In the genomic region with DNA sequence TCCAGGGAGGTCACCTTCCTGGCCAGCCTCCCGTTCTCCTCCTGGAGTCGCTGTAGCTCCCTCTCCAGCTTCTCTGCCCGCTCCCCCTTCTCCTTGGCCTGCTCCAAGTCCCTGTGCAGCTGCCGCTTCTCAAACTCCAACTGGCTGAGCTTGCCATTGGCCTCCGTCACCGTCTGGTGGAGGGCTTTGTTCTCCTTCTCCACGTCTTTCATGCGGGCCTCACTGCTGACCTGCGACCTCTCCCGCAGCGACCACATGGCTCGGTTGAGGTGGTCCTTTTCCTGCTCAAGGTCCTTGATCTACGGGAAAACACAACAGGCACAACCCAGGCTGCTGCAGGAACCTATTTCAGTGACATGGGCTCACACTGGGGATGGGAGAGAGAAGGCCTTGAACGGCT, we compare ENCODE assay signal across 22 cellular contexts.
DNase-seq lines count a peak whose midpoint lies in the region; ATAC-seq, FAIRE-seq and TF ChIP-seq lines count a peak whose summit lies in the region.
"Had no signal": no experiment of that assay in that cellular context is flagged by ENCODE, and none has a peak within 500 bp of the region (broad histone marks: within the 10 kb centered on the region; RNA-seq: fewer than 3 reads in every experiment).

No MANE protein-coding gene starts in this region.

- no peaks in the 10 kb centered on the region for H3K9me3 Mint-ChIP-seq in activated CD8-positive, alpha-beta memory T cell treated with anti-CD3 and anti-CD28 coated beads, Interleukin-2, amount 10 ng/mL, durations not matched to agents 7 days and 5 days (ENCODE audit: low read depth)
- H3K9me3 Mint-ChIP-seq in activated T-helper 17 cell treated with anti-CD3 and anti-CD28 coated beads, Interleukin-2, amount 50 U/mL, for 72 hours, result no peaks in the 10 kb centered on the region
- H3K9me3 Mint-ChIP-seq in natural killer cell treated with Interleukin-12 subunit alpha and Interleukin-12 subunit beta and Interleukin-15 and Interleukin-18, amount 100 ng/mL, for 72 hours, result no peaks in the 10 kb centered on the region

- H3K36me3 Mint-ChIP-seq in activated CD8-positive, alpha-beta memory T cell treated with anti-CD3 and anti-CD28 coated beads, Interleukin-2, amount 10 ng/mL, durations not matched to agents 7 days and 5 days, result peaks cover 73% of the 10 kb centered on the region
- peaks cover 98% of the 10 kb centered on the region for H3K36me3 Mint-ChIP-seq in activated T-helper 17 cell treated with anti-CD3 and anti-CD28 coated beads, Interleukin-2, amount 50 U/mL, for 72 hours (ENCODE audit: low read depth)
- H3K36me3 Mint-ChIP-seq in natural killer cell treated with Interleukin-12 subunit alpha and Interleukin-12 subunit beta and Interleukin-15 and Interleukin-18, amount 100 ng/mL, for 72 hours, result peaks cover 16% of the 10 kb centered on the region

- CTCF ChIA-PET in activated CD8-positive, alpha-beta memory T cell treated with anti-CD3 and anti-CD28 coated beads, Interleukin-2, amount 10 ng/mL, durations not matched to agents 7 days and 5 days (lab: Charles Lee), result interaction anchor here (0.9 to 2.2 kb wide), 4 partner anchors 10 to 105 kb away, joined by 3 to 9 read pairs (median 6); no protein-coding TSS in a partner anchor

- no peaks in the 10 kb centered on the region for H3K27me3 Mint-ChIP-seq in activated CD8-positive, alpha-beta memory T cell treated with anti-CD3 and anti-CD28 coated beads, Interleukin-2, amount 10 ng/mL, durations not matched to agents 7 days and 5 days
- H3K27me3 Mint-ChIP-seq in activated T-helper 17 cell treated with anti-CD3 and anti-CD28 coated beads, Interleukin-2, amount 50 U/mL, for 72 hours, result no peaks in the 10 kb centered on the region
- no peaks in the 10 kb centered on the region for H3K27me3 Mint-ChIP-seq in natural killer cell treated with Interleukin-12 subunit alpha and Interleukin-12 subunit beta and Interleukin-15 and Interleukin-18, amount 100 ng/mL, for 72 hours

- DNase-seq in activated CD8-positive, alpha-beta memory T cell treated with anti-CD3 and anti-CD28 coated beads, Interleukin-2, amount 10 ng/mL, durations not matched to agents 7 days and 5 days, result no peak
- no peak for DNase-seq in activated CD8-positive, alpha-beta memory T cell treated with anti-CD3 and anti-CD28 coated beads, Interleukin-2, amount 50 U/mL, for 4 hours
- no peak for DNase-seq in GM12891 (ENCODE audit: insufficient read length, low spot score)
- no peak for DNase-seq in natural killer cell treated with Interleukin-12 subunit alpha and Interleukin-12 subunit beta and Interleukin-15 and Interleukin-18, amount 100 ng/mL, for 72 hours (ENCODE audit: low spot score)
- DNase-seq in NCI-H2171 (lab: John Stamatoyannopoulos, UW), result no peak
- DNase-seq in glomerular visceral epithelial cell (ENCODE audit: extremely low spot score), result no peak
- DNase-seq: caudate nucleus, dermis blood vessel endothelial cell, DMS 273 treated with DMSO at 0.1 percent for 48 hours, glutamatergic neuron, KG1, NCI-H2171 treated with DMSO at 0.1 percent for 48 hours, NCI-H526, Peyer's patch, right lobe of liver, SJCRH30 had no signal

- no peak for TF ChIP-seq POLR2A in GM12891 (IDR thresholded peaks at IDR 0.05; ENCODE audit: low read depth, low read length)

- no peak for ATAC-seq in activated CD8-positive, alpha-beta memory T cell treated with anti-CD3 and anti-CD28 coated beads, Interleukin-2, amount 10 ng/mL, durations not matched to agents 7 days and 5 days
- no peak for ATAC-seq in activated T-helper 17 cell treated with anti-CD3 and anti-CD28 coated beads, Interleukin-2, amount 50 U/mL, for 72 hours (replicated peaks)
- no peak for ATAC-seq in natural killer cell treated with Interleukin-12 subunit alpha and Interleukin-12 subunit beta and Interleukin-15 and Interleukin-18, amount 100 ng/mL, for 72 hours
- no peak for ATAC-seq in GM18861 (IDR thresholded peaks at IDR 0.05; ENCODE audit: unreplicated experiment)
- ATAC-seq: HCT116, right lobe of liver, upper lobe of right lung had no signal

- peak; percentile 13 for FAIRE-seq in GM12891 (lab: Jason Lieb, UNC)
- FAIRE-seq: endothelial cell of umbilical vein, GM18507 had no signal

- H3K4me3 Mint-ChIP-seq in activated CD8-positive, alpha-beta memory T cell treated with anti-CD3 and anti-CD28 coated beads, Interleukin-2, amount 10 ng/mL, durations not matched to agents 7 days and 5 days, result no peak overlapping the region
- peak overlapping the region; percentile 87 for H3K4me3 Mint-ChIP-seq in activated T-helper 17 cell treated with anti-CD3 and anti-CD28 coated beads, Interleukin-2, amount 50 U/mL, for 72 hours
- H3K4me3 Mint-ChIP-seq in natural killer cell treated with Interleukin-12 subunit alpha and Interleukin-12 subunit beta and Interleukin-15 and Interleukin-18, amount 100 ng/mL, for 72 hours, result no peak overlapping the region

- H3K4me1 Mint-ChIP-seq in activated CD8-positive, alpha-beta memory T cell treated with anti-CD3 and anti-CD28 coated beads, Interleukin-2, amount 10 ng/mL, durations not matched to agents 7 days and 5 days, result peaks cover 85% of the 10 kb centered on the region
- peaks cover 66% of the 10 kb centered on the region for H3K4me1 Mint-ChIP-seq in activated T-helper 17 cell treated with anti-CD3 and anti-CD28 coated beads, Interleukin-2, amount 50 U/mL, for 72 hours
- H3K4me1 Mint-ChIP-seq in natural killer cell treated with Interleukin-12 subunit alpha and Interleukin-12 subunit beta and Interleukin-15 and Interleukin-18, amount 100 ng/mL, for 72 hours (ENCODE audit: low read depth in 2 of 2), result peaks cover 60 to 70% of the 10 kb centered on the region in 2 donors

- H3K27ac Mint-ChIP-seq in activated CD8-positive, alpha-beta memory T cell treated with anti-CD3 and anti-CD28 coated beads, Interleukin-2, amount 10 ng/mL, durations not matched to agents 7 days and 5 days, result peak overlapping the region; percentile 96
- H3K27ac Mint-ChIP-seq in activated T-helper 17 cell treated with anti-CD3 and anti-CD28 coated beads, Interleukin-2, amount 50 U/mL, for 72 hours, result peak overlapping the region; percentile 84
- H3K27ac Mint-ChIP-seq in natural killer cell treated with Interleukin-12 subunit alpha and Interleukin-12 subunit beta and Interleukin-15 and Interleukin-18, amount 100 ng/mL, for 72 hours, result peak overlapping the region; percentile 93 to 94

TF ChIP-seq in GM12891, 5 proteins besides CTCF, POLR2A, EP300 and RAD21:
- TF ChIP-seq PAX5 (IDR thresholded peaks at IDR 0.05; ENCODE audit: insufficient read depth, low read length, severe bottlenecking) (no peak), SPI1 (IDR thresholded peaks at IDR 0.05; ENCODE audit: low read depth, low read length) (no peak), POU2F2 (IDR thresholded peaks at IDR 0.05; ENCODE audit: low read depth, low read length) (no peak), TAF1 (IDR thresholded peaks at IDR 0.05; ENCODE audit: low read depth, low read length) (no peak), POLR2AphosphoS5 (IDR thresholded peaks at IDR 0.05; ENCODE audit: low read depth, low read length) (no peak)
